22 cellular contexts compared by ENCODE assay signal in the genomic region with DNA sequence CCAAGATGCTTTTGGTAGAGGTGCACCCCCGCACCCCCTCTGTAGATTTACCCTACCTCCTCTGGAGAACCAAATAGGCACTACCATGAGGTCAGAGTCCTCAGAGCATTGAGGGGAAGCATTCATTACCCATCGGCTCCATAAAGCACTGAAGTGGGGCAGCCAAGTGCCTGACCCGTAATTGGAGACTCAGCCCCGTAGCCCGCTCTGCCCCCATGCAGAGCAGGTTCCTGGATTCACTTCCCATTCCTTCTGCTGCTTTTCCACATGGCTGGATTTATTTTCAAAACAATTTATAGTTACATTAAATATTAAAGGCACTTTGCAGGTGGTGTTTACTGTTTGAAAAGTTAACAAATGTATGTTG.
DNase-seq lines count a peak whose midpoint lies in the region; ATAC-seq and TF ChIP-seq lines count a peak whose summit lies in the region.
"Had no signal": no experiment of that assay in that cellular context is flagged by ENCODE, and none has a peak within 500 bp of the region (broad histone marks: within the 10 kb centered on the region; RNA-seq: fewer than 3 reads in every experiment).

No MANE protein-coding gene starts in this region.

- POLR2A ChIA-PET in WTC11 (lab: Charles Lee): no interaction called here

- DNase-seq in COLO668 (lab: John Stamatoyannopoulos, UW; ENCODE audit: unreplicated experiment) (peak; percentile 8), NCI-H1092 treated with DMSO at 0.1 percent for 48 hours (lab: John Stamatoyannopoulos, UW) (peak; percentile 50), WTC11 (ENCODE audit: low spot score) (no peak), left colon (no peak)
- DNase-seq in activated T-helper 1 cell treated with anti-CD3 and anti-CD28 coated beads, Interleukin-12 subunit alpha, Interleukin-12 subunit beta, Interleukin-2, Interleukin-4 antibody, amounts not matched to agents 30 ng/mL and 10 ng/mL and 1 ng/mL, durations not matched to agents 14 hours and 24 hours and 36 hours (ENCODE audit: low spot score): no peak
- DNase-seq: activated naive CD4-positive, alpha-beta T cell treated with anti-CD3 and anti-CD28 coated beads, Interleukin-2, amount 10 ng/mL, durations not matched to agents 7 days and 5 days; activated T-cell treated with anti-CD3 and anti-CD28 coated beads, Interleukin-2, amount 50 U/mL, for 4 hours; CD4-positive, alpha-beta T cell; colonic mucosa; endodermal cell; GOT3; naive thymus-derived CD8-positive, alpha-beta T cell; NCI-H187 treated with DMSO at 0.1 percent for 48 hours; NCI-H82; SIG-M5; spleen; stimulated activated CD4-positive, alpha-beta T cell treated with anti-CD3 and anti-CD28 coated beads, Interleukin-4, amount 100 ng/mL, for 24 hours; stimulated activated naive CD8-positive, alpha-beta T cell treated with anti-CD3 and anti-CD28 coated beads, Interleukin-15, Interleukin-2, amounts not matched to agents 100 U/mL and 50 U/mL, for 24 hours had no signal

- ATAC-seq in GM18505 (IDR thresholded peaks at IDR 0.05; ENCODE audit: unreplicated experiment): peak; percentile 15
- ATAC-seq in WTC11: peak; percentile 65
- ATAC-seq in left colon: no peak
- ATAC-seq in GM18861 (IDR thresholded peaks at IDR 0.05; ENCODE audit: unreplicated experiment): no peak
- ATAC-seq in HG02981 (IDR thresholded peaks at IDR 0.05; ENCODE audit: unreplicated experiment): no peak
- ATAC-seq: activated T-cell treated with anti-CD3 and anti-CD28 coated beads, Interleukin-2, amount 50 U/mL, for 4 hours; naive thymus-derived CD8-positive, alpha-beta T cell; PC-3 had no signal

- no peak for TF ChIP-seq CTCF in WTC11 (IDR thresholded peaks at IDR 0.05)

- H3K36me3 Mint-ChIP-seq in WTC11: peaks cover 8% of the 10 kb centered on the region; the same call in 1 of the 2 replicates
- no peaks in the 10 kb centered on the region for H3K36me3 Mint-ChIP-seq in activated T-helper 1 cell treated with anti-CD3 and anti-CD28 coated beads, Interleukin-12 subunit alpha, Interleukin-12 subunit beta, Interleukin-2, Interleukin-4 antibody, amounts not matched to agents 30 ng/mL and 10 ng/mL and 1 ng/mL, durations not matched to agents 14 hours and 24 hours and 36 hours (ENCODE audit: low read depth)
- H3K36me3 Mint-ChIP-seq: activated naive CD4-positive, alpha-beta T cell treated with anti-CD3 and anti-CD28 coated beads, Interleukin-2, amount 10 ng/mL, durations not matched to agents 7 days and 5 days; naive thymus-derived CD8-positive, alpha-beta T cell had no signal

- H3K4me1 Mint-ChIP-seq in WTC11: peaks cover 13% of the 10 kb centered on the region
- no peaks in the 10 kb centered on the region for H3K4me1 Mint-ChIP-seq in activated T-helper 1 cell treated with anti-CD3 and anti-CD28 coated beads, Interleukin-12 subunit alpha, Interleukin-12 subunit beta, Interleukin-2, Interleukin-4 antibody, amounts not matched to agents 30 ng/mL and 10 ng/mL and 1 ng/mL, durations not matched to agents 14 hours and 24 hours and 36 hours (ENCODE audit: low read depth)
- H3K4me1 Mint-ChIP-seq: activated naive CD4-positive, alpha-beta T cell treated with anti-CD3 and anti-CD28 coated beads, Interleukin-2, amount 10 ng/mL, durations not matched to agents 7 days and 5 days had no signal

- CTCF ChIA-PET in WTC11 (lab: Charles Lee): no interaction called here

- no peak for TF ChIP-seq POLR2A in GM18505 (IDR thresholded peaks at IDR 0.05; ENCODE audit: borderline replicate concordance, extremely low read depth, insufficient read depth, insufficient read length)

- intact Hi-C loops in left colon (cut with DNase I, micrococcal nuclease): no loop called here
- intact Hi-C loops in activated T-helper 1 cell treated with anti-CD3 and anti-CD28 coated beads, Interleukin-12 subunit alpha, Interleukin-12 subunit beta, Interleukin-2, Interleukin-4 antibody, amounts not matched to agents 30 ng/mL and 10 ng/mL and 1 ng/mL, durations not matched to agents 14 hours and 24 hours and 36 hours (cut with micrococcal nuclease): no loop called here

- no peak overlapping the region for H3K27ac Mint-ChIP-seq in WTC11
- H3K27ac Mint-ChIP-seq in activated T-helper 1 cell treated with anti-CD3 and anti-CD28 coated beads, Interleukin-12 subunit alpha, Interleukin-12 subunit beta, Interleukin-2, Interleukin-4 antibody, amounts not matched to agents 30 ng/mL and 10 ng/mL and 1 ng/mL, durations not matched to agents 14 hours and 24 hours and 36 hours: no peak overlapping the region
- H3K27ac Mint-ChIP-seq: activated naive CD4-positive, alpha-beta T cell treated with anti-CD3 and anti-CD28 coated beads, Interleukin-2, amount 10 ng/mL, durations not matched to agents 7 days and 5 days; CD4-positive, alpha-beta T cell; endodermal cell; naive thymus-derived CD8-positive, alpha-beta T cell had no signal

- no peak overlapping the region for H3K4me3 Mint-ChIP-seq in WTC11
- no peak overlapping the region for H3K4me3 Mint-ChIP-seq in activated T-helper 1 cell treated with anti-CD3 and anti-CD28 coated beads, Interleukin-12 subunit alpha, Interleukin-12 subunit beta, Interleukin-2, Interleukin-4 antibody, amounts not matched to agents 30 ng/mL and 10 ng/mL and 1 ng/mL, durations not matched to agents 14 hours and 24 hours and 36 hours
- H3K4me3 Mint-ChIP-seq: activated naive CD4-positive, alpha-beta T cell treated with anti-CD3 and anti-CD28 coated beads, Interleukin-2, amount 10 ng/mL, durations not matched to agents 7 days and 5 days; activated T-cell treated with anti-CD3 and anti-CD28 coated beads, Interleukin-2, amount 50 U/mL, for 4 hours; CD4-positive, alpha-beta T cell; endodermal cell; naive thymus-derived CD8-positive, alpha-beta T cell had no signal

- H3K27me3 Mint-ChIP-seq in WTC11 (ENCODE audit: low read depth): no peaks in the 10 kb centered on the region
- H3K27me3 Mint-ChIP-seq in activated T-helper 1 cell treated with anti-CD3 and anti-CD28 coated beads, Interleukin-12 subunit alpha, Interleukin-12 subunit beta, Interleukin-2, Interleukin-4 antibody, amounts not matched to agents 30 ng/mL and 10 ng/mL and 1 ng/mL, durations not matched to agents 14 hours and 24 hours and 36 hours (ENCODE audit: insufficient read depth): peaks cover 3% of the 10 kb centered on the region
- H3K27me3 Mint-ChIP-seq: CD4-positive, alpha-beta T cell had no signal

- H3K9me3 Mint-ChIP-seq in WTC11: peaks cover 16% of the 10 kb centered on the region
- H3K9me3 Mint-ChIP-seq in activated T-helper 1 cell treated with anti-CD3 and anti-CD28 coated beads, Interleukin-12 subunit alpha, Interleukin-12 subunit beta, Interleukin-2, Interleukin-4 antibody, amounts not matched to agents 30 ng/mL and 10 ng/mL and 1 ng/mL, durations not matched to agents 14 hours and 24 hours and 36 hours: no peaks in the 10 kb centered on the region
- H3K9me3 Mint-ChIP-seq: activated T-cell treated with anti-CD3 and anti-CD28 coated beads, Interleukin-2, amount 50 U/mL, for 4 hours; CD4-positive, alpha-beta T cell had no signal

TF ChIP-seq in WTC11, 78 proteins besides CTCF, POLR2A, EP300 and RAD21 (continues in another document):
- TF ChIP-seq, protein P1, sequence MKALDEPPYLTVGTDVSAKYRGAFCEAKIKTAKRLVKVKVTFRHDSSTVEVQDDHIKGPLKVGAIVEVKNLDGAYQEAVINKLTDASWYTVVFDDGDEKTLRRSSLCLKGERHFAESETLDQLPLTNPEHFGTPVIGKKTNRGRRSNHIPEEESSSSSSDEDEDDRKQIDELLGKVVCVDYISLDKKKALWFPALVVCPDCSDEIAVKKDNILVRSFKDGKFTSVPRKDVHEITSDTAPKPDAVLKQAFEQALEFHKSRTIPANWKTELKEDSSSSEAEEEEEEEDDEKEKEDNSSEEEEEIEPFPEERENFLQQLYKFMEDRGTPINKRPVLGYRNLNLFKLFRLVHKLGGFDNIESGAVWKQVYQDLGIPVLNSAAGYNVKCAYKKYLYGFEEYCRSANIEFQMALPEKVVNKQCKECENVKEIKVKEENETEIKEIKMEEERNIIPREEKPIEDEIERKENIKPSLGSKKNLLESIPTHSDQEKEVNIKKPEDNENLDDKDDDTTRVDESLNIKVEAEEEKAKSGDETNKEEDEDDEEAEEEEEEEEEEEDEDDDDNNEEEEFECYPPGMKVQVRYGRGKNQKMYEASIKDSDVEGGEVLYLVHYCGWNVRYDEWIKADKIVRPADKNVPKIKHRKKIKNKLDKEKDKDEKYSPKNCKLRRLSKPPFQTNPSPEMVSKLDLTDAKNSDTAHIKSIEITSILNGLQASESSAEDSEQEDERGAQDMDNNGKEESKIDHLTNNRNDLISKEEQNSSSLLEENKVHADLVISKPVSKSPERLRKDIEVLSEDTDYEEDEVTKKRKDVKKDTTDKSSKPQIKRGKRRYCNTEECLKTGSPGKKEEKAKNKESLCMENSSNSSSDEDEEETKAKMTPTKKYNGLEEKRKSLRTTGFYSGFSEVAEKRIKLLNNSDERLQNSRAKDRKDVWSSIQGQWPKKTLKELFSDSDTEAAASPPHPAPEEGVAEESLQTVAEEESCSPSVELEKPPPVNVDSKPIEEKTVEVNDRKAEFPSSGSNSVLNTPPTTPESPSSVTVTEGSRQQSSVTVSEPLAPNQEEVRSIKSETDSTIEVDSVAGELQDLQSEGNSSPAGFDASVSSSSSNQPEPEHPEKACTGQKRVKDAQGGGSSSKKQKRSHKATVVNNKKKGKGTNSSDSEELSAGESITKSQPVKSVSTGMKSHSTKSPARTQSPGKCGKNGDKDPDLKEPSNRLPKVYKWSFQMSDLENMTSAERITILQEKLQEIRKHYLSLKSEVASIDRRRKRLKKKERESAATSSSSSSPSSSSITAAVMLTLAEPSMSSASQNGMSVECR (CRISPR knock-in tag; IDR thresholded peaks at IDR 0.05; ENCODE audit: borderline replicate concordance): no peak
- no peak for TF ChIP-seq MXD4 (CRISPR knock-in tag; IDR thresholded peaks at IDR 0.05; ENCODE audit: borderline replicate concordance)
- no peak for TF ChIP-seq SP1 (CRISPR knock-in tag; conservative IDR thresholded peaks at IDR 0.05)
- TF ChIP-seq, protein P2, sequence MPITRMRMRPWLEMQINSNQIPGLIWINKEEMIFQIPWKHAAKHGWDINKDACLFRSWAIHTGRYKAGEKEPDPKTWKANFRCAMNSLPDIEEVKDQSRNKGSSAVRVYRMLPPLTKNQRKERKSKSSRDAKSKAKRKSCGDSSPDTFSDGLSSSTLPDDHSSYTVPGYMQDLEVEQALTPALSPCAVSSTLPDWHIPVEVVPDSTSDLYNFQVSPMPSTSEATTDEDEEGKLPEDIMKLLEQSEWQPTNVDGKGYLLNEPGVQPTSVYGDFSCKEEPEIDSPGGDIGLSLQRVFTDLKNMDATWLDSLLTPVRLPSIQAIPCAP (CRISPR knock-in tag; IDR thresholded peaks at IDR 0.05): no peak
- TF ChIP-seq ETV6 (CRISPR knock-in tag; IDR thresholded peaks at IDR 0.05): no peak
- no peak for TF ChIP-seq ZNF671 (CRISPR knock-in tag; IDR thresholded peaks at IDR 0.05)
- TF ChIP-seq ZNF263 (CRISPR knock-in tag; IDR thresholded peaks at IDR 0.05; ENCODE audit: low read depth): no peak

Comparison
In these comparisons a context has a peak if more than half of its experiments do, and no peak if none do; other contexts are left out.
1. DNase-seq: peak in COLO668 (single experiment) and NCI-H1092 treated with DMSO at 0.1 percent for 48 hours (single experiment); none in WTC11 (single experiment), left colon (0 of 2) and activated T-helper 1 cell treated with anti-CD3 and anti-CD28 coated beads, Interleukin-12 subunit alpha, Interleukin-12 subunit beta, Interleukin-2, Interleukin-4 antibody, amounts not matched to agents 30 ng/mL and 10 ng/mL and 1 ng/mL, durations not matched to agents 14 hours and 24 hours and 36 hours (single experiment).
2. ATAC-seq: peak in GM18505 (single experiment) and WTC11 (single experiment); none in left colon (single experiment), GM18861 (single experiment) and HG02981 (single experiment).